1 cellular context compared by ENCODE assay signal in genomic region chr15:31034152-31034551, GRCh38.
TF ChIP-seq lines count a peak whose summit lies in the region.

No MANE protein-coding gene starts in this region.

TF ChIP-seq in HepG2, 621 proteins besides CTCF, POLR2A, EP300 and RAD21:
- no peak for TF ChIP-seq ZNF142 (CRISPR knock-in tag; IDR thresholded peaks at IDR 0.05)
- no peak for TF ChIP-seq E2F5 (CRISPR knock-in tag; conservative IDR thresholded peaks at IDR 0.05)
- no peak for TF ChIP-seq POLR2G (IDR thresholded peaks at IDR 0.05; ENCODE audit: low read depth, low read length)
- no peak for TF ChIP-seq SAP130 (CRISPR knock-in tag; IDR thresholded peaks at IDR 0.05; ENCODE audit: low read depth)
- TF ChIP-seq ZNF432 (CRISPR knock-in tag; IDR thresholded peaks at IDR 0.05; ENCODE audit: borderline replicate concordance) = no peak
- TF ChIP-seq ZNF121 (CRISPR knock-in tag; IDR thresholded peaks at IDR 0.05) = no peak
- no peak for TF ChIP-seq MAFF (IDR thresholded peaks at IDR 0.05; ENCODE audit: low read depth, low read length)
- TF ChIP-seq HCFC1 (IDR thresholded peaks at IDR 0.05; ENCODE audit: low read depth, low read length) = no peak
- TF ChIP-seq AHR (CRISPR knock-in tag; IDR thresholded peaks at IDR 0.05) = no peak
